13 cellular contexts compared by ENCODE assay signal in the genomic region with DNA sequence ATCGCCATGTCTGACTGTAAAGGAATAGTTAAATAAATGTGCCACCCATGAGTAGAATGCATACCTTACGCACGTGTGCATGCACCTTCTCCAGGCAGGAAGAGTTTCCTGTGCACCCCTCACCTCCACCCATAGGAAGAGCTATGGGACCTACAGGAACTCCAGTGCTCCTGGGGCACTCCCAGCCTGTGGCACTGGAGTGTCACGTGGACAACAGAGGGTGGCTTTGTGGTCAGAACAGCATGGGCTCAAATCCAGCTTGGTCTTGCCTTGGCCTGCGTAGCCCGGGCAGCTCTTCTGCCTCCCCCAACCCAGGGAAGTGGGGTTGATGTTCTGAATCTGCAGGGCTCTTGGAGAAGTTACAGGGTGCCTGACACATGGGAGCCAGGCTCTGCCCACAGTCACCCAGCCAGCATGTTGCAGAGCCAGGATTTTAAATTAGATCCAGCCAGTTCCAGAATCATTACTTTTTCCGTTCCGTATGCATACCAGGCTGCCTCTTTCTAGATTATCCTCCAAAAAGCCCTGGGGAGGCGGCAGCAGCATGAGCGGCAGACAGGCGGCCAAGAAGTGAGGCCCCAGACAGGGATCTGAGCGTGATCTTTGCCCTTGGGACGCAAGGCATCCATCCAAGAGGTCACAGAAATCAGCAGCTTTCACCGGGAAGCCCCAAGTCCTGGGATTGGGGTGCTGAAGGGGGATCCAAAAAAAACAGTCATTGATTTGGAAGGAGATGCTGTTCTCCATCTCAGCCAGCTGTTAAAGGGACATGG.
DNase-seq lines count a peak whose midpoint lies in the region; ATAC-seq, FAIRE-seq and TF ChIP-seq lines count a peak whose summit lies in the region.
"Had no signal": no experiment of that assay in that cellular context is flagged by ENCODE, and none has a peak within 500 bp of the region (broad histone marks: within the 10 kb centered on the region; RNA-seq: fewer than 3 reads in every experiment).

No MANE protein-coding gene starts in this region.

- no peaks in the 10 kb centered on the region for H4K20me1 ChIP-seq in GM12878 (ENCODE audit: control insufficient read depth, insufficient read depth)
- H4K20me1 ChIP-seq in smooth muscle cell (ENCODE audit: low read depth): no peaks in the 10 kb centered on the region

- no peak for TF ChIP-seq EP300 in GM12878 (IDR thresholded peaks at IDR 0.05; ENCODE audit: borderline replicate concordance in 1 of 2, control insufficient read depth in 1 of 2, low read depth in 2 of 2, low read length in 2 of 2)

- CTCF ChIA-PET in GM12878 (lab: Yijun Ruan, JAX): interaction anchor here (0.6 to 2.0 kb wide), 2 partner anchors 81 to 622 kb away, joined by 3 to 6 read pairs; no protein-coding TSS in a partner anchor

- no peaks in the 10 kb centered on the region for H3K4me1 Mint-ChIP-seq in stimulated activated memory B cell treated with anti-CD40 and anti-IgM and Interleukin-4, amounts not matched to agents 10 μg/mL and 1 μg/mL and 100 μg/mL, for 72 hours

- H3K27ac ChIP-seq in GM12878 (ENCODE audit: control insufficient read depth, insufficient read depth) (no peak overlapping the region), right cardiac atrium (ENCODE audit: low read length) (no peak overlapping the region), smooth muscle cell (ENCODE audit: low read depth) (peak overlapping the region; percentile 44)

- DNase-seq in GM04503 (ENCODE audit: low read depth) (peak; percentile 16), GM12878 (ENCODE audit: low read depth, low spot score) (no peak), right cardiac atrium (peak; percentile 69 to 93 (median 90)), smooth muscle cell (lab: John Stamatoyannopoulos, UW; ENCODE audit: unreplicated experiment) (no peak)
- DNase-seq in NK-92 treated with Interleukin-12 subunit alpha and Interleukin-12 subunit beta, amount 100 ng/mL, for 24 hours (lab: John Stamatoyannopoulos, UW): no peak
- DNase-seq: activated naive CD4-positive, alpha-beta T cell treated with Interleukin-2 at 50 U/mL for 16 hours; effector memory CD4-positive, alpha-beta T cell had no signal

- H3K4me2 ChIP-seq in GM12878 (ENCODE audit: control insufficient read depth, insufficient read depth) (no peak overlapping the region), smooth muscle cell (peak overlapping the region; percentile 47)

- H3K9me3 ChIP-seq in GM12878 (replicated peaks; ENCODE audit: control insufficient read depth, insufficient read depth, low read length): no peaks in the 10 kb centered on the region
- H3K9me3 ChIP-seq in right cardiac atrium (ENCODE audit: control insufficient read depth, low read length): no peaks in the 10 kb centered on the region
- H3K9me3 ChIP-seq in smooth muscle cell (replicated peaks; ENCODE audit: low read depth): no peaks in the 10 kb centered on the region

- no peaks in the 10 kb centered on the region for H3K36me3 Mint-ChIP-seq in stimulated activated memory B cell treated with anti-CD40 and anti-IgM and Interleukin-4, amounts not matched to agents 10 μg/mL and 1 μg/mL and 100 μg/mL, for 72 hours

- no peaks in the 10 kb centered on the region for H3K9me3 Mint-ChIP-seq in stimulated activated memory B cell treated with anti-CD40 and anti-IgM and Interleukin-4, amounts not matched to agents 10 μg/mL and 1 μg/mL and 100 μg/mL, for 72 hours

- in situ Hi-C loops in GM12878 (cut with MboI): no loop called here

- H2AFZ ChIP-seq in GM12878 (ENCODE audit: control insufficient read depth, low read depth, low read length): no peak overlapping the region
- H2AFZ ChIP-seq in smooth muscle cell (ENCODE audit: low read depth): peak overlapping the region; percentile 64

- no peaks in the 10 kb centered on the region for H3K27me3 Mint-ChIP-seq in stimulated activated memory B cell treated with anti-CD40 and anti-IgM and Interleukin-4, amounts not matched to agents 10 μg/mL and 1 μg/mL and 100 μg/mL, for 72 hours

- intact Hi-C loops in GM12878 (cut with micrococcal nuclease; ENCODE audit: unreplicated experiment) (no loop called here), right cardiac atrium (cut with DNase I) (no loop called here)

- H3K27me3 ChIP-seq in GM12878 (replicated peaks in 1 of 2; ENCODE audit: control insufficient read depth in 2 of 2, insufficient read depth in 2 of 2, low read length in 1 of 2) (no peaks in the 10 kb centered on the region; a peak in 1 of 4 replicates), right cardiac atrium (ENCODE audit: control insufficient read depth, insufficient read depth) (no peaks in the 10 kb centered on the region), smooth muscle cell (ENCODE audit: low read depth) (no peaks in the 10 kb centered on the region)

- RAD21 ChIA-PET in GM12878 (lab: Charles Lee; ENCODE audit: unreplicated experiment): no interaction called here

- H3K27ac Mint-ChIP-seq in stimulated activated memory B cell treated with anti-CD40 and anti-IgM and Interleukin-4, amounts not matched to agents 10 μg/mL and 1 μg/mL and 100 μg/mL, for 72 hours: no peak overlapping the region

- POLR2A ChIA-PET in GM12878 (lab: Charles Lee): no interaction called here

- no TSS peak for BruUV-seq in GM12878 (replicated peaks; lab: Mats Ljungman, UMichigan)

- no peak for TF ChIP-seq CTCF in GM12878 (IDR thresholded peaks at IDR 0.05 in 2 of 3, conservative IDR thresholded peaks at IDR 0.05 in 1 of 3; ENCODE audit: control insufficient read depth in 2 of 3, extremely low read depth in 1 of 3, insufficient read depth in 1 of 3, low read depth in 3 of 3, low read length in 3 of 3)
- TF ChIP-seq CTCF in smooth muscle cell (IDR thresholded peaks at IDR 0.05; ENCODE audit: borderline replicate concordance, insufficient read depth, poor library complexity, severe bottlenecking): no peak

- 47% methylated on average over 14 of the region's 14 CpGs for WGBS in GM12878 (ENCODE audit: insufficient coverage, insufficient replicate concordance, low lambda C conversion rate, missing lambda C conversion rate)
- 53% methylated on average over 14 of the region's 14 CpGs for WGBS in right cardiac atrium
- WGBS in smooth muscle cell (ENCODE audit: low lambda C conversion rate): 64% methylated on average over 14 of the region's 14 CpGs

- no peak overlapping the region for H3K4me3 Mint-ChIP-seq in stimulated activated memory B cell treated with anti-CD40 and anti-IgM and Interleukin-4, amounts not matched to agents 10 μg/mL and 1 μg/mL and 100 μg/mL, for 72 hours

- no peak for ATAC-seq in GM12878
- peak; percentile 79 to 90 for ATAC-seq in right cardiac atrium
- no peak for ATAC-seq in HG02642 (IDR thresholded peaks at IDR 0.05; ENCODE audit: poor library complexity, unreplicated experiment)
- no peak for ATAC-seq in GM18517 (IDR thresholded peaks at IDR 0.05; ENCODE audit: unreplicated experiment)
- ATAC-seq in stimulated activated memory B cell treated with anti-CD40 and anti-IgM and Interleukin-4, amounts not matched to agents 10 μg/mL and 1 μg/mL and 100 μg/mL, for 72 hours: no peak
- ATAC-seq: activated CD4-positive, CD25-positive, alpha-beta regulatory T cell treated with anti-CD3 and anti-CD28 coated beads, Interleukin-2, amount 50 U/mL, for 24 hours had no signal

- TF ChIP-seq POLR2A in GM12878 (IDR thresholded peaks at IDR 0.05; ENCODE audit: low read depth, low read length): no peak

- no peaks in the 10 kb centered on the region for H3K79me2 ChIP-seq in GM12878 (ENCODE audit: control insufficient read depth, insufficient read depth, low read length)
- H3K79me2 ChIP-seq in smooth muscle cell (ENCODE audit: low read depth): no peaks in the 10 kb centered on the region

- FAIRE-seq in GM12878 (lab: Jason Lieb, UNC): no peak
- FAIRE-seq: GM18507 had no signal

- H3K4me1 ChIP-seq in GM12878 (ENCODE audit: control insufficient read depth, insufficient read depth, low read length) (no peaks in the 10 kb centered on the region), right cardiac atrium (ENCODE audit: control insufficient read depth, insufficient read depth, low read length) (peaks cover 4% of the 10 kb centered on the region), smooth muscle cell (ENCODE audit: low read depth) (peaks cover 6% of the 10 kb centered on the region)

- H3K9ac ChIP-seq in GM12878 (ENCODE audit: control insufficient read depth, insufficient read depth, low read length) (no peak overlapping the region), smooth muscle cell (ENCODE audit: low read depth) (no peak overlapping the region)

- no peak overlapping the region for H3K4me3 ChIP-seq in GM12878
- H3K4me3 ChIP-seq in right cardiac atrium (ENCODE audit: low read length): no peak overlapping the region
- no peak overlapping the region for H3K4me3 ChIP-seq in smooth muscle cell
- H3K4me3 ChIP-seq: lung had no signal

- TF ChIP-seq RAD21 in GM12878 (IDR thresholded peaks at IDR 0.05; ENCODE audit: insufficient read depth, low read depth, low read length): no peak

- no peaks in the 10 kb centered on the region for H3F3A ChIP-seq in smooth muscle cell (ENCODE audit: low read depth)

- SMC1A ChIA-PET in GM12878 (lab: Charles Lee; ENCODE audit: uncharacterized antibody, unreplicated experiment): no interaction called here

- no peaks in the 10 kb centered on the region for H3K36me3 ChIP-seq in GM12878 (ENCODE audit: control insufficient read depth in 2 of 2, insufficient read depth in 2 of 2, low read length in 1 of 2)
- no peaks in the 10 kb centered on the region for H3K36me3 ChIP-seq in smooth muscle cell (ENCODE audit: low read depth)

TF ChIP-seq in GM12878, 131 proteins besides CTCF, POLR2A, EP300 and RAD21:
- TF ChIP-seq ZZZ3 (IDR thresholded peaks at IDR 0.05; ENCODE audit: control insufficient read depth, insufficient read length, low read depth) (no peak), BCL3 (IDR thresholded peaks at IDR 0.05; ENCODE audit: borderline replicate concordance, insufficient read depth, low read depth, low read length, poor library complexity, severe bottlenecking) (peak; percentile 29)

Comparison
In these comparisons a context has a peak if more than half of its experiments do, and no peak if none do; other contexts are left out.
1. DNase-seq: peak in GM04503 (single experiment) and right cardiac atrium (3 of 3); none in GM12878 (single experiment), smooth muscle cell (single experiment) and NK-92 treated with Interleukin-12 subunit alpha and Interleukin-12 subunit beta, amount 100 ng/mL, for 24 hours (single experiment).
2. ATAC-seq: peak in right cardiac atrium (2 of 2); none in GM12878 (single experiment), HG02642 (single experiment), GM18517 (single experiment) and stimulated activated memory B cell treated with anti-CD40 and anti-IgM and Interleukin-4, amounts not matched to agents 10 μg/mL and 1 μg/mL and 100 μg/mL, for 72 hours (single experiment).